9 cellular contexts compared by ENCODE assay signal in the genomic region with DNA sequence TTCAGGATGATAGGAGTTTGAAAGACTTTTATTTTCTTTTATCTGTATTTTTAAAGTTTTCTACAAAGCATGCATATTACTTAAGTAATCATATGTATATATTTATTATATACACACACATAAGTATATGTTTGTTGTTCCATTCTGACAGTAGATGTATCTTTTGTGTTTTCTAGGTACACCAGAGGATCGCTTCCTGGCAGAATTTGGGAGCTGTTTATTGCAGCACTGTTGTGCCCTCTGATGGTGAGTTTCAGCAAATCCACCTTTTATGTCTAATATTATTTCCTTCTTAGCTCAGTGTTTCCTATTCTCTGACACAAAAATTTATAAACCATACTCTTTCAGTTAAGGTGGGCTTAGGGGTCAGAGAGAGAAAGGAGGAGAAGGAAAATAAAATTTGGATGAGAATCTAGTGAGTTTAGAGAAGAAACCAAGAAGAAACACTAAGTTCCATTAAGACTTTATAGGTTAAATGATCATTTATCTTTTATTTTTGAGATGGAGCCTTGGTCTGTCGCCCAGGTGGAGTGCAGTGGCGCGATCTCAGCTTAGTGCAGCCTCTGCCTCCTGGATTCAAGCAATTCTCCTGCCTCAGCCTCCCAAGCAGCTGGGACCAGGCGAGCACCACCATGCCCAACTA. TPM values are rescaled to one million over a fixed set of nuclear protein-coding genes. Genes with fewer than 3 reads are reported as not detected.
DNase-seq lines count a peak whose midpoint lies in the region; ATAC-seq and TF ChIP-seq lines count a peak whose summit lies in the region.
"Had no signal": no experiment of that assay in that cellular context is flagged by ENCODE, and none has a peak within 500 bp of the region (broad histone marks: within the 10 kb centered on the region; RNA-seq: fewer than 3 reads in every experiment).

No MANE protein-coding gene starts in this region.

- no peaks in the 10 kb centered on the region for H3K9me3 ChIP-seq in CD4-positive, alpha-beta memory T cell (ENCODE audit: control insufficient read depth in 1 of 2, low read length in 2 of 2)
- no peaks in the 10 kb centered on the region for H3K9me3 ChIP-seq in GM23248 (ENCODE audit: low read depth)

- no peak overlapping the region for H3K4me3 ChIP-seq in CD4-positive, alpha-beta memory T cell (ENCODE audit: low read length in 2 of 2)
- H3K4me3 ChIP-seq in GM23248: no peak overlapping the region

- no peak overlapping the region for H3K27ac Mint-ChIP-seq in CD4-positive, alpha-beta memory T cell
- H3K27ac Mint-ChIP-seq in activated naive CD4-positive, alpha-beta T cell treated with anti-CD3 and anti-CD28 coated beads, Interleukin-2, amount 10 ng/mL, durations not matched to agents 7 days and 5 days: no peak overlapping the region
- no peak overlapping the region for H3K27ac Mint-ChIP-seq in progenitor cell of endocrine pancreas
- H3K27ac Mint-ChIP-seq: T-helper 1 cell treated with Interleukin-12 subunit alpha and Interleukin-12 subunit beta and Interleukin-4 antibody, amounts not matched to agents 30 μg/mL and 1 μg/mL, for 36 hours had no signal

- H3K27ac ChIP-seq in CD4-positive, alpha-beta memory T cell (ENCODE audit: low read depth, low read length): no peak overlapping the region
- no peak overlapping the region for H3K27ac ChIP-seq in GM23248

- DNase-seq in CD4-positive, alpha-beta memory T cell: peak; percentile 46 to 57 (median 55)
- peak; percentile 83 for DNase-seq in GM23248
- DNase-seq in NCI-H526 treated with DMSO at 0.1 percent for 48 hours (lab: John Stamatoyannopoulos, UW): peak; percentile 42
- peak; percentile 59 for DNase-seq in activated naive CD4-positive, alpha-beta T cell treated with anti-CD3 and anti-CD28 coated beads, Interleukin-2, amount 10 ng/mL, durations not matched to agents 7 days and 5 days
- peak in 36 of 42 donors; percentile 16 to 84 (median 60) for DNase-seq in head of caudate nucleus
- DNase-seq in progenitor cell of endocrine pancreas (ENCODE audit: low spot score, unreplicated experiment): peak; percentile 12

- peaks cover 3% of the 10 kb centered on the region in 2 donors for H3K36me3 Mint-ChIP-seq in CD4-positive, alpha-beta memory T cell
- H3K36me3 Mint-ChIP-seq in activated naive CD4-positive, alpha-beta T cell treated with anti-CD3 and anti-CD28 coated beads, Interleukin-2, amount 10 ng/mL, durations not matched to agents 7 days and 5 days: no peaks in the 10 kb centered on the region
- peaks cover 1% of the 10 kb centered on the region for H3K36me3 Mint-ChIP-seq in progenitor cell of endocrine pancreas (ENCODE audit: insufficient read depth)

- peaks cover 18% of the 10 kb centered on the region; the same call in 1 of the 2 replicates for H3K79me2 ChIP-seq in GM23248 (ENCODE audit: insufficient read depth)

- no peak overlapping the region for H3K4me2 ChIP-seq in GM23248 (ENCODE audit: unreplicated experiment)

- H3K4me1 Mint-ChIP-seq in CD4-positive, alpha-beta memory T cell: peaks cover 1 to 6% (median 4%) of the 10 kb centered on the region in 4 donors
- no peaks in the 10 kb centered on the region for H3K4me1 Mint-ChIP-seq in activated naive CD4-positive, alpha-beta T cell treated with anti-CD3 and anti-CD28 coated beads, Interleukin-2, amount 10 ng/mL, durations not matched to agents 7 days and 5 days
- H3K4me1 Mint-ChIP-seq in progenitor cell of endocrine pancreas (ENCODE audit: low read depth): peaks cover 34% of the 10 kb centered on the region

- intact Hi-C loops in CD4-positive, alpha-beta memory T cell (cut with micrococcal nuclease): loop anchor here (2.0 kb wide), 1 partner anchor 142 kb away; the partner anchor contains the start of gene MCU
- intact Hi-C loops in head of caudate nucleus (cut with DNase I): loop anchor here (5.0 kb wide), 1 partner anchor 472 kb away; no protein-coding TSS in a partner anchor

- no peaks in the 10 kb centered on the region for H3K36me3 ChIP-seq in CD4-positive, alpha-beta memory T cell (ENCODE audit: insufficient read depth, low read length)
- no peaks in the 10 kb centered on the region for H3K36me3 ChIP-seq in GM23248 (ENCODE audit: low read depth)

- no peak overlapping the region for H3K9ac ChIP-seq in GM23248

- no peaks in the 10 kb centered on the region for H3K9me2 ChIP-seq in GM23248 (ENCODE audit: insufficient read depth)

- H3K27me3 Mint-ChIP-seq in CD4-positive, alpha-beta memory T cell: no peaks in the 10 kb centered on the region
- H3K27me3 Mint-ChIP-seq in activated naive CD4-positive, alpha-beta T cell treated with anti-CD3 and anti-CD28 coated beads, Interleukin-2, amount 10 ng/mL, durations not matched to agents 7 days and 5 days: no peaks in the 10 kb centered on the region
- no peaks in the 10 kb centered on the region for H3K27me3 Mint-ChIP-seq in progenitor cell of endocrine pancreas

- ATAC-seq in HG03378 (IDR thresholded peaks at IDR 0.05; ENCODE audit: unreplicated experiment) (no peak), HG03135 (IDR thresholded peaks at IDR 0.05; ENCODE audit: unreplicated experiment) (no peak)

- H3F3A ChIP-seq in GM23248 (ENCODE audit: insufficient read depth): 0 out of 2 replicates have a peak, but pooled peaks cover 3% of the 10 kb centered on the region

- H3K9me3 Mint-ChIP-seq in CD4-positive, alpha-beta memory T cell: no peaks in the 10 kb centered on the region
- no peaks in the 10 kb centered on the region for H3K9me3 Mint-ChIP-seq in activated naive CD4-positive, alpha-beta T cell treated with anti-CD3 and anti-CD28 coated beads, Interleukin-2, amount 10 ng/mL, durations not matched to agents 7 days and 5 days
- H3K9me3 Mint-ChIP-seq in progenitor cell of endocrine pancreas (ENCODE audit: low read depth): no peaks in the 10 kb centered on the region
- H3K9me3 Mint-ChIP-seq: T-helper 1 cell treated with Interleukin-12 subunit alpha and Interleukin-12 subunit beta and Interleukin-4 antibody, amounts not matched to agents 30 μg/mL and 1 μg/mL, for 36 hours had no signal

- WGBS in GM23248 (ENCODE audit: low coverage in 1 of 2, low lambda C conversion rate in 2 of 2, missing lambda C conversion rate in 2 of 2), 2 experiments: 73 to 75% methylated on average over 5 of the region's 5 CpGs

- POLR2A ChIA-PET in CD4-positive, alpha-beta memory T cell (lab: Charles Lee; ENCODE audit: partially characterized antibody): interaction anchor here (0.6 to 1.1 kb wide), 6 partner anchors 222 to 489 kb away, joined by 3 to 14 read pairs (median 3); partner anchors contain the start of gene DNAJB12

- no peak overlapping the region for H2AFZ ChIP-seq in GM23248

- in situ Hi-C loops in GM23248 (cut with MboI): loop anchor here (10.0 kb wide), 1 partner anchor 470 kb away; no protein-coding TSS in a partner anchor

- H3K27me3 ChIP-seq in CD4-positive, alpha-beta memory T cell (ENCODE audit: insufficient read depth, low read length): no peaks in the 10 kb centered on the region
- H3K27me3 ChIP-seq in GM23248 (replicated peaks; ENCODE audit: insufficient read depth): no peaks in the 10 kb centered on the region

- no peak overlapping the region for H3K4me3 Mint-ChIP-seq in CD4-positive, alpha-beta memory T cell
- H3K4me3 Mint-ChIP-seq in activated naive CD4-positive, alpha-beta T cell treated with anti-CD3 and anti-CD28 coated beads, Interleukin-2, amount 10 ng/mL, durations not matched to agents 7 days and 5 days: no peak overlapping the region
- H3K4me3 Mint-ChIP-seq in progenitor cell of endocrine pancreas (ENCODE audit: low read depth): no peak overlapping the region
- H3K4me3 Mint-ChIP-seq: T-helper 1 cell treated with Interleukin-12 subunit alpha and Interleukin-12 subunit beta and Interleukin-4 antibody, amounts not matched to agents 30 μg/mL and 1 μg/mL, for 36 hours had no signal

- CTCF ChIA-PET in CD4-positive, alpha-beta memory T cell (lab: Charles Lee; ENCODE audit: partially characterized antibody): interaction anchor here (0.7 to 8.6 kb wide), 11 partner anchors 10 to 484 kb away, joined by 3 to 110 read pairs (median 4); partner anchors contain the start of gene MCU
- CTCF ChIA-PET in activated naive CD4-positive, alpha-beta T cell treated with anti-CD3 and anti-CD28 coated beads, Interleukin-2, amount 10 ng/mL, durations not matched to agents 7 days and 5 days (lab: Charles Lee): interaction anchor here (0.6 to 2.8 kb wide), 10 partner anchors 10 to 781 kb away, joined by 3 to 48 read pairs (median 4); no protein-coding TSS in a partner anchor

- H3K4me1 ChIP-seq in CD4-positive, alpha-beta memory T cell (ENCODE audit: insufficient read depth, low read length): no peaks in the 10 kb centered on the region
- peaks cover 19% of the 10 kb centered on the region for H3K4me1 ChIP-seq in GM23248 (ENCODE audit: insufficient read depth)

- TF ChIP-seq CTCF in progenitor cell of endocrine pancreas (IDR thresholded peaks at IDR 0.05; ENCODE audit: unreplicated experiment): peak; percentile 72

- H4K20me1 ChIP-seq in GM23248 (ENCODE audit: insufficient read depth): no peaks in the 10 kb centered on the region

RNA-seq across cellular contexts. Expression of gene OIT3, which starts 59.2 kb away (rescaled TPM):
- total RNA-seq in CD4-positive, alpha-beta memory T cell: under 1 TPM in 1 of 2 experiments, not detected in 1; 0.20 TPM
- polyA plus RNA-seq in CD4-positive, alpha-beta memory T cell: not detected
- total RNA-seq in GM23248 (2014; rRNA removed; shearing (Covaris generic)): not detected in 2 replicates
- not detected in 2 replicates for polyA plus RNA-seq in GM23248 (2016; fragmentation: Nextera tagmentation; extraction: Ambion mirVana)
- total RNA-seq in progenitor cell of endocrine pancreas: 1.1 TPM in 2 replicates

Comparison
In these comparisons a context has a peak if more than half of its experiments do, and no peak if none do; other contexts are left out.
1. DNase-seq: peak in every context shown above with its lines; median percentile 83 in GM23248; 60 in head of caudate nucleus; 59 in activated naive CD4-positive, alpha-beta T cell treated with anti-CD3 and anti-CD28 coated beads, Interleukin-2, amount 10 ng/mL, durations not matched to agents 7 days and 5 days; 55 in CD4-positive, alpha-beta memory T cell; 42 in NCI-H526 treated with DMSO at 0.1 percent for 48 hours; 12 in progenitor cell of endocrine pancreas.